In the genomic region with DNA sequence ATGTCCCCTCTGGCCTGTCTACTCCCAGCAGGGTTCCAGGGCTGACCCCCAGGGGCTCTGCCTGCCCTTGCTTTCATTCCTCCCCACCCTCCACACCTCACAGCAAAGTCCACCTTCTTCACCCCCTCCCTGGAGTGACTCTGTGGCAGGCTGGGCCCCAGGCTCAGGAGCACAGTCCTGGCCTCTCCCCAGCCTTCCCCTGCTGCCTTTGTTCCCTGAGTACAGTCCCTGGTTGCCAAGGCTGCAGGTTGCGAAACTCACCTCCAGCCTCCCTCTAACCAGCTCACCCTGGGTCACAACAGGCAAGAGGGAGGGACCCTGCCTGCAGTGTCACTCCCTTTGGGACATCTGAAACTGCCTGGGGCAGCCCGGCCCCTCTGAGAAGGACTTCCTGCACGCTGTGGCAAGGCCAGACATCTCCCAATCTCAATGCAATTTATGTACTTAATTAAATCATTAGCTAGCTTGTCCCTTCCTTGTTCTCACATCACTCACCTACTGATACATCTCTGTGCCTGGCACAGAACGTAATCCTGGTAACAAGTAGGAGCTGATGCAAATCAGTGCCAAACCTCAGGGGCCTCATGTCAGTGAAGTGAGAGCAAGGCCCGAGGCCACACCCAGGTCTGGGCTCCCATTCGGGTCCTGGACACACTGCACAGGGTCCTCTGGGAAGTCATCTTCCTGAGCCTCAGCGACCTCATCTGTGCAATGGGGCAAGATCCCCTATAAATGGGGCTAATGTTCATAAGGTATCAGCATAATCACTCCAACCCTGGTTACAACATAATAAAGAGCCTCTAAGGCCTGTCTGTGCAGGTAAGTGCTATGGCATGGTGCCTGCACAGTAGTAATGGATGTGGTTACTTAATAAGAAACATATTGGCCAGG, we compare ENCODE assay signal across 1 cellular context.
TF ChIP-seq lines count a peak whose summit lies in the region.

No MANE protein-coding gene starts in this region.

TF ChIP-seq in HepG2, 621 proteins besides CTCF, POLR2A, EP300 and RAD21 (continued from another document and continues in another):
- TF ChIP-seq, protein P1, sequence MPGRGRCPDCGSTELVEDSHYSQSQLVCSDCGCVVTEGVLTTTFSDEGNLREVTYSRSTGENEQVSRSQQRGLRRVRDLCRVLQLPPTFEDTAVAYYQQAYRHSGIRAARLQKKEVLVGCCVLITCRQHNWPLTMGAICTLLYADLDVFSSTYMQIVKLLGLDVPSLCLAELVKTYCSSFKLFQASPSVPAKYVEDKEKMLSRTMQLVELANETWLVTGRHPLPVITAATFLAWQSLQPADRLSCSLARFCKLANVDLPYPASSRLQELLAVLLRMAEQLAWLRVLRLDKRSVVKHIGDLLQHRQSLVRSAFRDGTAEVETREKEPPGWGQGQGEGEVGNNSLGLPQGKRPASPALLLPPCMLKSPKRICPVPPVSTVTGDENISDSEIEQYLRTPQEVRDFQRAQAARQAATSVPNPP (CRISPR knock-in tag; IDR thresholded peaks at IDR 0.05) = 0 out of 2 replicates have a peak, but pooled peaks have one; percentile 55
- peak; percentile 59; the same call in 1 of the 2 replicates for TF ChIP-seq GABPB1 (CRISPR knock-in tag; IDR thresholded peaks at IDR 0.05)
- TF ChIP-seq TEAD3 (CRISPR knock-in tag; optimal IDR thresholded peaks at IDR 0.05; ENCODE audit: borderline replicate concordance) = peak; percentile 72
- TF ChIP-seq MAZ (IDR thresholded peaks at IDR 0.05; ENCODE audit: borderline replicate concordance, low read depth, low read length) = peak; percentile 90
- peak; percentile 74 for TF ChIP-seq MAZ (CRISPR knock-in tag; IDR thresholded peaks at IDR 0.05; ENCODE audit: low read depth)
- TF ChIP-seq SMAD1 (CRISPR knock-in tag; IDR thresholded peaks at IDR 0.05; ENCODE audit: borderline replicate concordance, low read depth) = peak; percentile 73; the same call in 1 of the 2 replicates
- TF ChIP-seq STAT5B (CRISPR knock-in tag; IDR thresholded peaks at IDR 0.05) = no peak
- TF ChIP-seq, protein P2, sequence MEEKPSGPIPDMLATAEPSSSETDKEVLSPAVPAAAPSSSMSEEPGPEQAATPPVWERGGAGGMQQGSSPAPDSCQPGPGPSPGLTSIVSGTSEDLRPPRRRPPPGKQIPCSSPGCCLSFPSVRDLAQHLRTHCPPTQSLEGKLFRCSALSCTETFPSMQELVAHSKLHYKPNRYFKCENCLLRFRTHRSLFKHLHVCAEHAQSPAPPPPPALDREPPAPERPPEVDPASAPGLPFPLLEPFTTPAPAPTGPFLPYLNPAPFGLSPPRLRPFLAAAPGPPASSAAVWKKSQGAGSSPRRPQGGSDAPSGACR (CRISPR knock-in tag; IDR thresholded peaks at IDR 0.05) = peak; percentile 78; the same call in 1 of the 2 replicates
- TF ChIP-seq IKZF4 (CRISPR knock-in tag; IDR thresholded peaks at IDR 0.05; ENCODE audit: borderline replicate concordance, low read depth, not compliant biosample characterization) = no peak
- TF ChIP-seq, protein P3, sequence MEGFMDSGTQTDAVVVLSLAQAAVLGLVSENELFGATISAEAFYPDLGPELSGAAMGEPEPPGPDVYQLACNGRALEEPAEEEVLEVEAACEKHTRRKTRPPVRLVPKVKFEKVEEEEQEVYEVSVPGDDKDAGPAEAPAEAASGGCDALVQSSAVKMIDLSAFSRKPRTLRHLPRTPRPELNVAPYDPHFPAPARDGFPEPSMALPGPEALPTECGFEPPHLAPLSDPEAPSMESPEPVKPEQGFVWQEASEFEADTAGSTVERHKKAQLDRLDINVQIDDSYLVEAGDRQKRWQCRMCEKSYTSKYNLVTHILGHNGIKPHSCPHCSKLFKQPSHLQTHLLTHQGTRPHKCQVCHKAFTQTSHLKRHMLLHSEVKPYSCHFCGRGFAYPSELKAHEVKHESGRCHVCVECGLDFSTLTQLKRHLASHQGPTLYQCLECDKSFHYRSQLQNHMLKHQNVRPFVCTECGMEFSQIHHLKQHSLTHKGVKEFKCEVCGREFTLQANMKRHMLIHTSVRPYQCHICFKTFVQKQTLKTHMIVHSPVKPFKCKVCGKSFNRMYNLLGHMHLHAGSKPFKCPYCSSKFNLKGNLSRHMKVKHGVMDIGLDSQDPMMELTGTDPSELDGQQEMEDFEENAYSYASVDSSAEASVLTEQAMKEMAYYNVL (CRISPR knock-in tag; IDR thresholded peaks at IDR 0.05; ENCODE audit: borderline replicate concordance) = peak; percentile 70; the same call in 1 of the 2 replicates
- peak; percentile 99 for TF ChIP-seq ZNF292 (CRISPR knock-in tag; IDR thresholded peaks at IDR 0.05; ENCODE audit: borderline replicate concordance, low read depth)
- no peak for TF ChIP-seq ZNF101 (CRISPR knock-in tag; IDR thresholded peaks at IDR 0.05; ENCODE audit: borderline replicate concordance, low read depth)
- peak; percentile 62; the same call in 1 of the 2 replicates for TF ChIP-seq NCOA2 (CRISPR knock-in tag; IDR thresholded peaks at IDR 0.05)
- peak; percentile 48 for TF ChIP-seq SKI (IDR thresholded peaks at IDR 0.05; ENCODE audit: partially characterized antibody)
- TF ChIP-seq CC2D1A (CRISPR knock-in tag; IDR thresholded peaks at IDR 0.05) = peak; percentile 86; the same call in 1 of the 2 replicates
- TF ChIP-seq ZNF563 (CRISPR knock-in tag; IDR thresholded peaks at IDR 0.05) = peak; percentile 54; the same call in 1 of the 2 replicates
- TF ChIP-seq ZNF678 (CRISPR knock-in tag; IDR thresholded peaks at IDR 0.05) = no peak
- no peak for TF ChIP-seq ZFP82 (CRISPR knock-in tag; IDR thresholded peaks at IDR 0.05; ENCODE audit: borderline replicate concordance)
- TF ChIP-seq ZNF788 (CRISPR knock-in tag; IDR thresholded peaks at IDR 0.05; ENCODE audit: borderline replicate concordance) = peak; percentile 86; the same call in 1 of the 2 replicates
- peak; percentile 80 for TF ChIP-seq HMG20B (CRISPR knock-in tag; conservative IDR thresholded peaks at IDR 0.05)
- no peak for TF ChIP-seq SOX6 (IDR thresholded peaks at IDR 0.05)
- TF ChIP-seq SOX6 (CRISPR knock-in tag; IDR thresholded peaks at IDR 0.05) = peak; percentile 91
- TF ChIP-seq, protein P4, sequence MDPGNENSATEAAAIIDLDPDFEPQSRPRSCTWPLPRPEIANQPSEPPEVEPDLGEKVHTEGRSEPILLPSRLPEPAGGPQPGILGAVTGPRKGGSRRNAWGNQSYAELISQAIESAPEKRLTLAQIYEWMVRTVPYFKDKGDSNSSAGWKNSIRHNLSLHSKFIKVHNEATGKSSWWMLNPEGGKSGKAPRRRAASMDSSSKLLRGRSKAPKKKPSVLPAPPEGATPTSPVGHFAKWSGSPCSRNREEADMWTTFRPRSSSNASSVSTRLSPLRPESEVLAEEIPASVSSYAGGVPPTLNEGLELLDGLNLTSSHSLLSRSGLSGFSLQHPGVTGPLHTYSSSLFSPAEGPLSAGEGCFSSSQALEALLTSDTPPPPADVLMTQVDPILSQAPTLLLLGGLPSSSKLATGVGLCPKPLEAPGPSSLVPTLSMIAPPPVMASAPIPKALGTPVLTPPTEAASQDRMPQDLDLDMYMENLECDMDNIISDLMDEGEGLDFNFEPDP (CRISPR knock-in tag; conservative IDR thresholded peaks at IDR 0.05) = no peak
- 0 out of 2 replicates have a peak, but pooled peaks have one; percentile 64 for TF ChIP-seq MZF1 (CRISPR knock-in tag; IDR thresholded peaks at IDR 0.05; ENCODE audit: borderline replicate concordance)
- TF ChIP-seq, protein P5, sequence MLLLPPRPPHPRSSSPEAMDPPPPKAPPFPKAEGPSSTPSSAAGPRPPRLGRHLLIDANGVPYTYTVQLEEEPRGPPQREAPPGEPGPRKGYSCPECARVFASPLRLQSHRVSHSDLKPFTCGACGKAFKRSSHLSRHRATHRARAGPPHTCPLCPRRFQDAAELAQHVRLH (CRISPR knock-in tag; IDR thresholded peaks at IDR 0.05; ENCODE audit: borderline replicate concordance, low read depth) = peak; percentile 52; the same call in 1 of the 2 replicates
- 0 out of 2 replicates have a peak, but pooled peaks have one; percentile 15 for TF ChIP-seq TSC22D2 (CRISPR knock-in tag; IDR thresholded peaks at IDR 0.05; ENCODE audit: borderline replicate concordance)
- peak; percentile 89 for TF ChIP-seq ZSCAN21 (CRISPR knock-in tag; IDR thresholded peaks at IDR 0.05; ENCODE audit: borderline replicate concordance)
- TF ChIP-seq, protein P6, sequence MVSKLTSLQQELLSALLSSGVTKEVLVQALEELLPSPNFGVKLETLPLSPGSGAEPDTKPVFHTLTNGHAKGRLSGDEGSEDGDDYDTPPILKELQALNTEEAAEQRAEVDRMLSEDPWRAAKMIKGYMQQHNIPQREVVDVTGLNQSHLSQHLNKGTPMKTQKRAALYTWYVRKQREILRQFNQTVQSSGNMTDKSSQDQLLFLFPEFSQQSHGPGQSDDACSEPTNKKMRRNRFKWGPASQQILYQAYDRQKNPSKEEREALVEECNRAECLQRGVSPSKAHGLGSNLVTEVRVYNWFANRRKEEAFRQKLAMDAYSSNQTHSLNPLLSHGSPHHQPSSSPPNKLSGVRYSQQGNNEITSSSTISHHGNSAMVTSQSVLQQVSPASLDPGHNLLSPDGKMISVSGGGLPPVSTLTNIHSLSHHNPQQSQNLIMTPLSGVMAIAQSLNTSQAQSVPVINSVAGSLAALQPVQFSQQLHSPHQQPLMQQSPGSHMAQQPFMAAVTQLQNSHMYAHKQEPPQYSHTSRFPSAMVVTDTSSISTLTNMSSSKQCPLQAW (CRISPR knock-in tag; IDR thresholded peaks at IDR 0.05) = peak; percentile 44; the same call in 1 of the 2 replicates
- TF ChIP-seq ZBTB7B (CRISPR knock-in tag; IDR thresholded peaks at IDR 0.05) = peak; percentile 90
- TF ChIP-seq, protein P7, sequence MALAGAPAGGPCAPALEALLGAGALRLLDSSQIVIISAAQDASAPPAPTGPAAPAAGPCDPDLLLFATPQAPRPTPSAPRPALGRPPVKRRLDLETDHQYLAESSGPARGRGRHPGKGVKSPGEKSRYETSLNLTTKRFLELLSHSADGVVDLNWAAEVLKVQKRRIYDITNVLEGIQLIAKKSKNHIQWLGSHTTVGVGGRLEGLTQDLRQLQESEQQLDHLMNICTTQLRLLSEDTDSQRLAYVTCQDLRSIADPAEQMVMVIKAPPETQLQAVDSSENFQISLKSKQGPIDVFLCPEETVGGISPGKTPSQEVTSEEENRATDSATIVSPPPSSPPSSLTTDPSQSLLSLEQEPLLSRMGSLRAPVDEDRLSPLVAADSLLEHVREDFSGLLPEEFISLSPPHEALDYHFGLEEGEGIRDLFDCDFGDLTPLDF (CRISPR knock-in tag; IDR thresholded peaks at IDR 0.05) = no peak
- TF ChIP-seq, protein P8, sequence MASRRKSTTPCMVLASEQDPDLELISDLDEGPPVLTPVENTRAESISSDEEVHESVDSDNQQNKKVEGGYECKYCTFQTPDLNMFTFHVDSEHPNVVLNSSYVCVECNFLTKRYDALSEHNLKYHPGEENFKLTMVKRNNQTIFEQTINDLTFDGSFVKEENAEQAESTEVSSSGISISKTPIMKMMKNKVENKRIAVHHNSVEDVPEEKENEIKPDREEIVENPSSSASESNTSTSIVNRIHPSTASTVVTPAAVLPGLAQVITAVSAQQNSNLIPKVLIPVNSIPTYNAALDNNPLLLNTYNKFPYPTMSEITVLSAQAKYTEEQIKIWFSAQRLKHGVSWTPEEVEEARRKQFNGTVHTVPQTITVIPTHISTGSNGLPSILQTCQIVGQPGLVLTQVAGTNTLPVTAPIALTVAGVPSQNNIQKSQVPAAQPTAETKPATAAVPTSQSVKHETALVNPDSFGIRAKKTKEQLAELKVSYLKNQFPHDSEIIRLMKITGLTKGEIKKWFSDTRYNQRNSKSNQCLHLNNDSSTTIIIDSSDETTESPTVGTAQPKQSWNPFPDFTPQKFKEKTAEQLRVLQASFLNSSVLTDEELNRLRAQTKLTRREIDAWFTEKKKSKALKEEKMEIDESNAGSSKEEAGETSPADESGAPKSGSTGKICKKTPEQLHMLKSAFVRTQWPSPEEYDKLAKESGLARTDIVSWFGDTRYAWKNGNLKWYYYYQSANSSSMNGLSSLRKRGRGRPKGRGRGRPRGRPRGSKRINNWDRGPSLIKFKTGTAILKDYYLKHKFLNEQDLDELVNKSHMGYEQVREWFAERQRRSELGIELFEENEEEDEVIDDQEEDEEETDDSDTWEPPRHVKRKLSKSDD (CRISPR knock-in tag; IDR thresholded peaks at IDR 0.05; ENCODE audit: low read depth) = peak; percentile 82; the same call in 1 of the 2 replicates
- TF ChIP-seq ELF3 (CRISPR knock-in tag; IDR thresholded peaks at IDR 0.05) = peak; percentile 39; the same call in 1 of the 2 replicates
- TF ChIP-seq FOXA1 (IDR thresholded peaks at IDR 0.05) = no peak
- peak; percentile 67 for TF ChIP-seq FOXA1 (CRISPR knock-in tag; IDR thresholded peaks at IDR 0.05)
- TF ChIP-seq ATF7-NPFF (CRISPR knock-in tag; IDR thresholded peaks at IDR 0.05; ENCODE audit: low read depth) = peak; percentile 50; the same call in 1 of the 2 replicates
- TF ChIP-seq MEIS2 (CRISPR knock-in tag; IDR thresholded peaks at IDR 0.05) = peak; percentile 50; the same call in 1 of the 2 replicates
- TF ChIP-seq AHR (CRISPR knock-in tag; IDR thresholded peaks at IDR 0.05) = no peak
- peak; percentile 74; the same call in 1 of the 2 replicates for TF ChIP-seq PITX1 (CRISPR knock-in tag; IDR thresholded peaks at IDR 0.05)
- TF ChIP-seq, protein P9, sequence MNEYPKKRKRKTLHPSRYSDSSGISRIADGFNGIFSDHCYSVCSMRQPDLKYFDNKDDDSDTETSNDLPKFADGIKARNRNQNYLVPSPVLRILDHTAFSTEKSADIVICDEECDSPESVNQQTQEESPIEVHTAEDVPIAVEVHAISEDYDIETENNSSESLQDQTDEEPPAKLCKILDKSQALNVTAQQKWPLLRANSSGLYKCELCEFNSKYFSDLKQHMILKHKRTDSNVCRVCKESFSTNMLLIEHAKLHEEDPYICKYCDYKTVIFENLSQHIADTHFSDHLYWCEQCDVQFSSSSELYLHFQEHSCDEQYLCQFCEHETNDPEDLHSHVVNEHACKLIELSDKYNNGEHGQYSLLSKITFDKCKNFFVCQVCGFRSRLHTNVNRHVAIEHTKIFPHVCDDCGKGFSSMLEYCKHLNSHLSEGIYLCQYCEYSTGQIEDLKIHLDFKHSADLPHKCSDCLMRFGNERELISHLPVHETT (CRISPR knock-in tag; conservative IDR thresholded peaks at IDR 0.05) = no peak
- peak; percentile 74; the same call in 1 of the 2 replicates for TF ChIP-seq SMAD3 (CRISPR knock-in tag; IDR thresholded peaks at IDR 0.05)
- peak; percentile 40 for TF ChIP-seq PHF8 (CRISPR knock-in tag; IDR thresholded peaks at IDR 0.05)
- peak; percentile 85 for TF ChIP-seq ZNF629 (CRISPR knock-in tag; conservative IDR thresholded peaks at IDR 0.05)
- TF ChIP-seq HNRNPL (IDR thresholded peaks at IDR 0.05; ENCODE audit: low read depth, low read length) = 0 out of 2 replicates have a peak, but pooled peaks have one; percentile 39
- peak; percentile 86 for TF ChIP-seq ZMYM4 (CRISPR knock-in tag; IDR thresholded peaks at IDR 0.05)
- no peak for TF ChIP-seq ZBTB3 (CRISPR knock-in tag; IDR thresholded peaks at IDR 0.05; ENCODE audit: borderline replicate concordance, low read depth)
- TF ChIP-seq, protein P10, sequence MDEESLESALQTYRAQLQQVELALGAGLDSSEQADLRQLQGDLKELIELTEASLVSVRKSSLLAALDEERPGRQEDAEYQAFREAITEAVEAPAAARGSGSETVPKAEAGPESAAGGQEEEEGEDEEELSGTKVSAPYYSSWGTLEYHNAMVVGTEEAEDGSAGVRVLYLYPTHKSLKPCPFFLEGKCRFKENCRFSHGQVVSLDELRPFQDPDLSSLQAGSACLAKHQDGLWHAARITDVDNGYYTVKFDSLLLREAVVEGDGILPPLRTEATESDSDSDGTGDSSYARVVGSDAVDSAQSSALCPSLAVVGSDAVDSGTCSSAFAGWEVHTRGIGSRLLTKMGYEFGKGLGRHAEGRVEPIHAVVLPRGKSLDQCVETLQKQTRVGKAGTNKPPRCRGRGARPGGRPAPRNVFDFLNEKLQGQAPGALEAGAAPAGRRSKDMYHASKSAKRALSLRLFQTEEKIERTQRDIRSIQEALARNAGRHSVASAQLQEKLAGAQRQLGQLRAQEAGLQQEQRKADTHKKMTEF (CRISPR knock-in tag; IDR thresholded peaks at IDR 0.05) = peak; percentile 85
- TF ChIP-seq ZNF263 (CRISPR knock-in tag; IDR thresholded peaks at IDR 0.05) = peak; percentile 93
- peak; percentile 87 for TF ChIP-seq SALL1 (CRISPR knock-in tag; IDR thresholded peaks at IDR 0.05)
- no peak for TF ChIP-seq NR1H2 (CRISPR knock-in tag; IDR thresholded peaks at IDR 0.05; ENCODE audit: borderline replicate concordance, low read depth)
